ENCODE assay signal across 1 cellular context in the genomic region with DNA sequence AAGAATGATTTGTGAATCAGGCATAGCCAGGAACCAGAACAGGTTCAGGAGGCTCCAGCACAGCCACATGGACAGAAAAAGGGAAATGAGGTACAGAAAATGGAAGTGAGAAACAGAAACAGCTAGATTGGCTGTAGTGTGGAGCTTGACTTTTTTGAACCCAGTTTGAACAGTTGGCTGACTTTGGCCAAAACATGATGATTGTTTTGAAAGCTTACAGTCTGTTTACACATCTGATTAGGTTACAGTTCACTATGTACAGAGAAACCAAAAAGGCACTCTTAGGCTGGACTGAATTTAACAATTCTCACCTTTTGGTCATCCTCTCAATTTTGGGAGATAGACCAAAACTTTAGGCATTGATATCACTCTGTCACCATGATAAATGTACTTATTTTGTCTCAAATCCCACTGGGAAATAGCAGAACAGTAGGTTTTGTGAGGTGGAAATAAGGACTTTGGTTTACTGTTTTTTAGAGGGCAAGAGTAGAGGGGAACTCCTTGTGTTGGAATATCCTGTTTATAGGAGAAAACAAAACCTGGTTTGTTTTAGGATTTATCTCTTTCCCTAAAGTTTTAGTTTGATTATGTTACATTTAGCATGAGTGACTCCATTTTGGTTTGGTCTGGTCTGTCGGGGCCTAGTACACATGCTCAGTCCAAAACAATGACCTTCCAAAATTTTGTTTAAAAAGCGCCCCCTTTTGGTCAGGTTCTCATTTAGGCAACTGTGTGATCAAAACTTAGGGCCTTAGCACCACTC.
TF ChIP-seq lines count a peak whose summit lies in the region.

No MANE protein-coding gene starts in this region.

TF ChIP-seq in WTC11, 78 proteins besides CTCF, POLR2A, EP300 and RAD21 (continued from another document):
- TF ChIP-seq, protein P1, sequence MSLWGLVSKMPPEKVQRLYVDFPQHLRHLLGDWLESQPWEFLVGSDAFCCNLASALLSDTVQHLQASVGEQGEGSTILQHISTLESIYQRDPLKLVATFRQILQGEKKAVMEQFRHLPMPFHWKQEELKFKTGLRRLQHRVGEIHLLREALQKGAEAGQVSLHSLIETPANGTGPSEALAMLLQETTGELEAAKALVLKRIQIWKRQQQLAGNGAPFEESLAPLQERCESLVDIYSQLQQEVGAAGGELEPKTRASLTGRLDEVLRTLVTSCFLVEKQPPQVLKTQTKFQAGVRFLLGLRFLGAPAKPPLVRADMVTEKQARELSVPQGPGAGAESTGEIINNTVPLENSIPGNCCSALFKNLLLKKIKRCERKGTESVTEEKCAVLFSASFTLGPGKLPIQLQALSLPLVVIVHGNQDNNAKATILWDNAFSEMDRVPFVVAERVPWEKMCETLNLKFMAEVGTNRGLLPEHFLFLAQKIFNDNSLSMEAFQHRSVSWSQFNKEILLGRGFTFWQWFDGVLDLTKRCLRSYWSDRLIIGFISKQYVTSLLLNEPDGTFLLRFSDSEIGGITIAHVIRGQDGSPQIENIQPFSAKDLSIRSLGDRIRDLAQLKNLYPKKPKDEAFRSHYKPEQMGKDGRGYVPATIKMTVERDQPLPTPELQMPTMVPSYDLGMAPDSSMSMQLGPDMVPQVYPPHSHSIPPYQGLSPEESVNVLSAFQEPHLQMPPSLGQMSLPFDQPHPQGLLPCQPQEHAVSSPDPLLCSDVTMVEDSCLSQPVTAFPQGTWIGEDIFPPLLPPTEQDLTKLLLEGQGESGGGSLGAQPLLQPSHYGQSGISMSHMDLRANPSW (CRISPR knock-in tag; conservative IDR thresholded peaks at IDR 0.05; ENCODE audit: low read depth), result no peak
- TF ChIP-seq, protein P2, sequence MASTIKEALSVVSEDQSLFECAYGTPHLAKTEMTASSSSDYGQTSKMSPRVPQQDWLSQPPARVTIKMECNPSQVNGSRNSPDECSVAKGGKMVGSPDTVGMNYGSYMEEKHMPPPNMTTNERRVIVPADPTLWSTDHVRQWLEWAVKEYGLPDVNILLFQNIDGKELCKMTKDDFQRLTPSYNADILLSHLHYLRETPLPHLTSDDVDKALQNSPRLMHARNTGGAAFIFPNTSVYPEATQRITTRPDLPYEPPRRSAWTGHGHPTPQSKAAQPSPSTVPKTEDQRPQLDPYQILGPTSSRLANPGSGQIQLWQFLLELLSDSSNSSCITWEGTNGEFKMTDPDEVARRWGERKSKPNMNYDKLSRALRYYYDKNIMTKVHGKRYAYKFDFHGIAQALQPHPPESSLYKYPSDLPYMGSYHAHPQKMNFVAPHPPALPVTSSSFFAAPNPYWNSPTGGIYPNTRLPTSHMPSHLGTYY (CRISPR knock-in tag; IDR thresholded peaks at IDR 0.05), result no peak
